In genomic region chr9:104863180-104863883, GRCh38 we compare ENCODE assay signal across 8 cellular contexts.
DNase-seq lines count a peak whose midpoint lies in the region; ATAC-seq and TF ChIP-seq lines count a peak whose summit lies in the region.

No MANE protein-coding gene starts in this region.

- no peaks in the 10 kb centered on the region for H4K20me1 ChIP-seq in OCI-LY1 (ENCODE audit: insufficient read depth, low read length)

- H3K27me3 Mint-ChIP-seq in IgD-negative memory B cell (no peaks in the 10 kb centered on the region), osteocyte (ENCODE audit: unreplicated experiment) (no peaks in the 10 kb centered on the region)

- H3K9me3 ChIP-seq in OCI-LY1 (ENCODE audit: low read length) = no peaks in the 10 kb centered on the region

- no peaks in the 10 kb centered on the region for H3K9me3 Mint-ChIP-seq in IgD-negative memory B cell
- H3K9me3 Mint-ChIP-seq in osteocyte (ENCODE audit: unreplicated experiment) = no peaks in the 10 kb centered on the region

- H3K27me3 ChIP-seq in OCI-LY1 (ENCODE audit: insufficient read depth, low read length) = no peaks in the 10 kb centered on the region

- H3K4me1 ChIP-seq in OCI-LY1 (ENCODE audit: insufficient read depth, low read length, severe bottlenecking) = peaks cover 34% of the 10 kb centered on the region

- TF ChIP-seq CTCF in OCI-LY1 (IDR thresholded peaks at IDR 0.05; ENCODE audit: low read length) (peak; percentile 96), osteocyte (IDR thresholded peaks at IDR 0.05) (peak; percentile 90)

- DNase-seq in GDM1 (lab: John Stamatoyannopoulos, UW) (peak; percentile 65), germinal center (ENCODE audit: low spot score) (peak; percentile 66), osteocyte (ENCODE audit: extremely low spot score, unreplicated experiment) (no peak)
- peak; percentile 71 for DNase-seq in activated effector memory CD4-positive, alpha-beta T cell treated with anti-CD3 and anti-CD28 coated beads, Interleukin-2, amount 50 U/mL, for 16 hours

- H3K4me3 ChIP-seq in OCI-LY1 (ENCODE audit: low read depth, low read length, poor library complexity, severe bottlenecking) = no peak overlapping the region

- H3K4me3 Mint-ChIP-seq in IgD-negative memory B cell (no peak overlapping the region), osteocyte (ENCODE audit: unreplicated experiment) (no peak overlapping the region)

- no peaks in the 10 kb centered on the region for H3K79me2 ChIP-seq in OCI-LY1 (ENCODE audit: insufficient read depth, low read length)

- ATAC-seq in GM21619 (IDR thresholded peaks at IDR 0.05; ENCODE audit: unreplicated experiment) = peak; percentile 93
- ATAC-seq in GM21737 (IDR thresholded peaks at IDR 0.05; ENCODE audit: unreplicated experiment) = no peak

- no peaks in the 10 kb centered on the region for H3K9me2 ChIP-seq in OCI-LY1 (ENCODE audit: low read depth, low read length)

- no peak overlapping the region for H3K9ac ChIP-seq in OCI-LY1 (ENCODE audit: low read length)

- H3K4me1 Mint-ChIP-seq in IgD-negative memory B cell = peaks cover 11 to 16% (median 14%) of the 10 kb centered on the region in 3 donors
- peaks cover 70% of the 10 kb centered on the region for H3K4me1 Mint-ChIP-seq in osteocyte (ENCODE audit: unreplicated experiment)

- no peaks in the 10 kb centered on the region for H3F3A ChIP-seq in OCI-LY1 (ENCODE audit: insufficient read depth, low read length)

- no peak overlapping the region for H2AFZ ChIP-seq in OCI-LY1 (ENCODE audit: low read length)

- no peak overlapping the region for H3K4me2 ChIP-seq in OCI-LY1 (ENCODE audit: low read length)

- H3K36me3 Mint-ChIP-seq in IgD-negative memory B cell (peaks cover 4% of the 10 kb centered on the region), osteocyte (ENCODE audit: unreplicated experiment) (peaks cover 27% of the 10 kb centered on the region)

- peak overlapping the region; percentile 34 for H3K27ac ChIP-seq in OCI-LY1 (ENCODE audit: low read depth, low read length, poor library complexity, severe bottlenecking)

- H3K27ac Mint-ChIP-seq in IgD-negative memory B cell (peak overlapping the region in 2 of 3 donors; percentile 0 to 4), osteocyte (ENCODE audit: unreplicated experiment) (peak overlapping the region; percentile 58)

- no peaks in the 10 kb centered on the region for H3K36me3 ChIP-seq in OCI-LY1 (ENCODE audit: insufficient read depth, low read length)
